Comparison of ENCODE assay signal across 27 cellular contexts in the genomic region with DNA sequence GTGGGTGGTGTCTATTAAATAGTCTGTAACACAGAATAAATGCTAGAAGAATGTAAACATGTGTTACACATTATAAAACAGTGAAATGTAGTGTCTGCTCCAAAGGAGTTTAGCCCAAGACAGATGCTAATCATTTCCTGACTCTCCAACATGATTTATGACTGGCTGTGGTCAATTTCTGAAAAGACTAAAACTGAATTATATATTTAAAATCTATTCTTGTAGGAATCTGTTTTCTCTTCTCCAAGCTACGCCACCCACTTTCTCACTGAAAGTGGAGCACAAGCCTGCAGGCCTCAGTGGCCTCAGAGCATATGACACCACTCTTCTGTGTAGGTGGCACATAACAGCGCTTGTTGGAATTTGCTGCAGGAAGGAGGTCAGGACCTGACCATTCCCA. TPM values are rescaled to one million over a fixed set of nuclear protein-coding genes. Genes with fewer than 3 reads are reported as not detected.
DNase-seq lines count a peak whose midpoint lies in the region; ATAC-seq and TF ChIP-seq lines count a peak whose summit lies in the region.
"Had no signal": no experiment of that assay in that cellular context is flagged by ENCODE, and none has a peak within 500 bp of the region (broad histone marks: within the 10 kb centered on the region; RNA-seq: fewer than 3 reads in every experiment).

No MANE protein-coding gene starts in this region.

- H3K27ac ChIP-seq in dorsolateral prefrontal cortex, result peak overlapping the region in 58 of 59 donors; percentile 35 to 93 (median 83)
- H3K27ac ChIP-seq: foreskin keratinocyte, Peyer's patch, SJCRH30, transverse colon had no signal

- peaks cover 1% of the 10 kb centered on the region for H3K36me3 Mint-ChIP-seq in osteocyte (ENCODE audit: unreplicated experiment)
- H3K36me3 Mint-ChIP-seq: activated naive CD4-positive, alpha-beta T cell treated with anti-CD3 and anti-CD28 coated beads, Interleukin-2, amount 10 ng/mL, durations not matched to agents 7 days and 5 days; CD14-positive monocyte; naive B cell had no signal

- H3K27ac Mint-ChIP-seq in osteocyte (ENCODE audit: unreplicated experiment), result peak overlapping the region; percentile 91
- H3K27ac Mint-ChIP-seq: activated naive CD4-positive, alpha-beta T cell treated with anti-CD3 and anti-CD28 coated beads, Interleukin-2, amount 10 ng/mL, durations not matched to agents 7 days and 5 days; activated T-helper 1 cell treated with anti-CD3 and anti-CD28 coated beads, Interleukin-12 subunit alpha, Interleukin-12 subunit beta, Interleukin-2, Interleukin-4 antibody, amounts not matched to agents 30 ng/mL and 10 ng/mL and 1 ng/mL, durations not matched to agents 14 hours and 24 hours and 36 hours; naive B cell had no signal

- H3K27me3 ChIP-seq in dorsolateral prefrontal cortex, result no peaks in the 10 kb centered on the region
- H3K27me3 ChIP-seq: Peyer's patch, SJCRH30, transverse colon had no signal

- no peak overlapping the region for H3K4me3 ChIP-seq in dorsolateral prefrontal cortex
- H3K4me3 ChIP-seq: Peyer's patch, SJCRH30, transverse colon had no signal

- DNase-seq in EH (ENCODE audit: low read depth), result peak; percentile 41
- peak; percentile 30 for DNase-seq in OCI-M1 (lab: John Stamatoyannopoulos, UW)
- peak in 2 of 10 donors; percentile 29 to 47 for DNase-seq in dorsolateral prefrontal cortex
- no peak for DNase-seq in osteocyte (ENCODE audit: extremely low spot score, unreplicated experiment)
- DNase-seq in sciatic nerve (ENCODE audit: low spot score), result no peak
- no peak for DNase-seq in stimulated activated CD4-positive, alpha-beta T cell treated with anti-CD3 and anti-CD28 coated beads, Interleukin-1b, Interleukin-23, amount 100 ng/mL, for 48 hours
- DNase-seq in T-helper 9 cell, result no peak
- DNase-seq: activated CD4-positive, alpha-beta T cell treated with anti-CD3 and anti-CD28 coated beads, Interleukin-2, amount 50 U/mL, for 1 hour; activated naive CD4-positive, alpha-beta T cell treated with anti-CD3 and anti-CD28 coated beads, Interleukin-2, amount 10 ng/mL, durations not matched to agents 7 days and 5 days; foreskin keratinocyte; Kasumi-1; naive B cell; NCI-H1694; NCI-H524 treated with DMSO at 0.1 percent for 48 hours; NK-92 treated with Interleukin-12 subunit alpha and Interleukin-12 subunit beta, amount 100 ng/mL, for 24 hours; nucleus accumbens; Peyer's patch; SJCRH30; stimulated activated CD4-positive, alpha-beta T cell treated with anti-CD3 and anti-CD28 coated beads, Interleukin-4, amount 100 ng/mL, for 24 hours; stimulated activated naive CD8-positive, alpha-beta T cell treated with anti-CD3 and anti-CD28 coated beads, Interleukin-15, Interleukin-2, amounts not matched to agents 100 U/mL and 50 U/mL, for 24 hours; T-helper 2 cell; transverse colon had no signal

- ATAC-seq in HG03442 (IDR thresholded peaks at IDR 0.05; ENCODE audit: unreplicated experiment) (no peak), sciatic nerve (no peak)
- ATAC-seq: left lobe of liver; stimulated activated naive CD8-positive, alpha-beta T cell treated with anti-CD3 and anti-CD28 coated beads, Interleukin-15, Interleukin-2, amounts not matched to agents 100 U/mL and 50 U/mL, for 24 hours had no signal

- H3K4me3 Mint-ChIP-seq in osteocyte (ENCODE audit: unreplicated experiment), result no peak overlapping the region
- H3K4me3 Mint-ChIP-seq: activated naive CD4-positive, alpha-beta T cell treated with anti-CD3 and anti-CD28 coated beads, Interleukin-2, amount 10 ng/mL, durations not matched to agents 7 days and 5 days; activated T-helper 1 cell treated with anti-CD3 and anti-CD28 coated beads, Interleukin-12 subunit alpha, Interleukin-12 subunit beta, Interleukin-2, Interleukin-4 antibody, amounts not matched to agents 30 ng/mL and 10 ng/mL and 1 ng/mL, durations not matched to agents 14 hours and 24 hours and 36 hours; CD14-positive monocyte; dendritic cell treated with granulocyte-macrophage colony-stimulating factor and Interleukin-4, amounts not matched to agents 40 ng/mL and 50 ng/mL, for 4 days; naive B cell had no signal

- intact Hi-C loops in dorsolateral prefrontal cortex (cut with DNase I) (loop anchor here (2.0 to 10.0 kb wide), 2 partner anchors 42 to 186 kb away; no protein-coding TSS in a partner anchor), sciatic nerve (cut with DNase I) (no loop called here)

- TF ChIP-seq CTCF in dorsolateral prefrontal cortex (IDR thresholded peaks at IDR 0.05 in 54 of 56, conservative IDR thresholded peaks at IDR 0.05 in 2 of 56; ENCODE audit: low read depth in 1 of 56, partially characterized antibody in 56 of 56) (no peak), osteocyte (IDR thresholded peaks at IDR 0.05) (no peak)

- no peaks in the 10 kb centered on the region for H3K27me3 Mint-ChIP-seq in osteocyte (ENCODE audit: unreplicated experiment)
- H3K27me3 Mint-ChIP-seq: activated naive CD4-positive, alpha-beta T cell treated with anti-CD3 and anti-CD28 coated beads, Interleukin-2, amount 10 ng/mL, durations not matched to agents 7 days and 5 days had no signal

- peaks cover 47% of the 10 kb centered on the region for H3K4me1 Mint-ChIP-seq in osteocyte (ENCODE audit: unreplicated experiment)
- H3K4me1 Mint-ChIP-seq: activated naive CD4-positive, alpha-beta T cell treated with anti-CD3 and anti-CD28 coated beads, Interleukin-2, amount 10 ng/mL, durations not matched to agents 7 days and 5 days; CD14-positive monocyte; naive B cell had no signal

- H3K9me3 Mint-ChIP-seq in osteocyte (ENCODE audit: unreplicated experiment), result no peaks in the 10 kb centered on the region
- H3K9me3 Mint-ChIP-seq: activated naive CD4-positive, alpha-beta T cell treated with anti-CD3 and anti-CD28 coated beads, Interleukin-2, amount 10 ng/mL, durations not matched to agents 7 days and 5 days; activated T-helper 1 cell treated with anti-CD3 and anti-CD28 coated beads, Interleukin-12 subunit alpha, Interleukin-12 subunit beta, Interleukin-2, Interleukin-4 antibody, amounts not matched to agents 30 ng/mL and 10 ng/mL and 1 ng/mL, durations not matched to agents 14 hours and 24 hours and 36 hours had no signal

RNA-seq across cellular contexts. Expression of a gene that starts 44.4 kb away (rescaled TPM):
- 100 to 1,000 TPM in 1 of 120 experiments, 10 to 100 TPM in 119; 32.0 to 119 (median 57.5) TPM for total RNA-seq in dorsolateral prefrontal cortex
- 2.3 and 2.6 TPM in 2 replicates for total RNA-seq in osteocyte
- total RNA-seq in sciatic nerve, result 21.5 TPM
- total RNA-seq: activated T-helper 1 cell treated with anti-CD3 and anti-CD28 coated beads, Interleukin-12 subunit alpha, Interleukin-12 subunit beta, Interleukin-2, Interleukin-4 antibody, amounts not matched to agents 30 ng/mL and 10 ng/mL and 1 ng/mL, durations not matched to agents 14 hours and 24 hours and 36 hours had no signal

Comparison
In these comparisons a context has a peak if more than half of its experiments do, and no peak if none do; other contexts are left out.
1. DNase-seq: peak in EH (single experiment) and OCI-M1 (single experiment); none in osteocyte (single experiment), sciatic nerve (single experiment), stimulated activated CD4-positive, alpha-beta T cell treated with anti-CD3 and anti-CD28 coated beads, Interleukin-1b, Interleukin-23, amount 100 ng/mL, for 48 hours (single experiment) and T-helper 9 cell (single experiment).